In the genomic region with DNA sequence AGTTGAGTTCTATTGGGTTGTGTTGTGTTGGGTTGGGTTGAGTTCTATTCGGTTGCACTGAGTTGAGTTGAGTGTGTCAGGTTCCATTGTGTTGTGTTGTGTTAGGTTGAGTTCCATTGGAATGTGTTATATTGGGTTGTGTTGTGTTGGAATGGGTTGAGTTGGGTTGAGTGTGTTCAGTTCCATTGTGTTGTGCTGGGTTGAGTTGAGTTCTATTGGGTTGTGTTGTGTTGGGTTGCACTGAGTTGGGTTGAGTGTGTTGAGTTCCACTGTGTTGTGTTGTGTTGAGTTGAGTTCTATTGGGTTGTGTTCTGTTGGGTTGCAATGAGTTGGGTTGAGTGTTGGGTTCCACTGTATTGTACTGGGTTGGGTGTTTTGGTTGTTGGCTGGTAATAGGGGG, we compare ENCODE assay signal across 10 cellular contexts. TPM values are rescaled to one million over a fixed set of nuclear protein-coding genes. Genes with fewer than 3 reads are reported as not detected.
"Had no signal": no experiment of that assay in that cellular context is flagged by ENCODE, and none has a peak within 500 bp of the region (broad histone marks: within the 10 kb centered on the region; RNA-seq: fewer than 3 reads in every experiment).

No MANE protein-coding gene starts in this region.

- H3K27ac ChIP-seq: HL-60, KMS-11 had no signal

- FAIRE-seq: H1, H54 had no signal

- ATAC-seq: GM23338 had no signal

- H2AFZ ChIP-seq: GM23338 had no signal

- H3K9ac ChIP-seq: KMS-11 had no signal

- H3K4me2 ChIP-seq: GM23338, KMS-11 had no signal

- DNase-seq: H9, HCEC 1CT, IMR-90, KBM-7 had no signal

- H3K4me3 ChIP-seq: GM23338 had no signal

RNA-seq across cellular contexts. Expression of gene ALX4, which starts 35.5 kb away (rescaled TPM):
- total RNA-seq: GM23338, H1, H9, HT1080, IMR-90 had no signal
- polyA plus RNA-seq: GM23338, H1, IMR-90 had no signal
